ENCODE assay signal across 14 cellular contexts in genomic region chr11:60594998-60595637, GRCh38.
"Had no signal": no experiment of that assay in that cellular context is flagged by ENCODE, and none has a peak within 500 bp of the region (broad histone marks: within the 10 kb centered on the region; RNA-seq: fewer than 3 reads in every experiment).

No MANE protein-coding gene starts in this region.

- ATAC-seq: activated CD4-positive, alpha-beta T cell treated with anti-CD3 and anti-CD28 coated beads for 36 hours; activated T-cell treated with anti-CD3 and anti-CD28 coated beads, Interleukin-2, amount 50 U/mL, for 72 hours; upper lobe of right lung had no signal

- H3K27ac ChIP-seq: coronary artery, upper lobe of right lung had no signal

- H3K4me3 ChIP-seq: coronary artery, upper lobe of right lung had no signal

- H3K27me3 ChIP-seq: upper lobe of right lung had no signal

- DNase-seq: activated CD4-positive, alpha-beta memory T cell treated with anti-CD3 and anti-CD28 coated beads, Interleukin-2, amount 10 ng/mL, durations not matched to agents 7 days and 5 days; activated CD4-positive, alpha-beta T cell treated with anti-CD3 and anti-CD28 coated beads for 36 hours; activated naive CD4-positive, alpha-beta T cell; activated T-cell treated with anti-CD3 and anti-CD28 coated beads, Interleukin-2, amount 50 U/mL, for 72 hours; caudate nucleus; effector CD4-positive, alpha-beta T cell; kidney; naive B cell; nucleus accumbens; stimulated activated CD4-positive, alpha-beta T cell treated with anti-CD3 and anti-CD28 coated beads, Interleukin-4, amount 100 ng/mL, for 1 hour; stimulated activated CD8-positive, alpha-beta memory T cell treated with anti-CD3 and anti-CD28 coated beads, Interleukin-4, amount 100 ng/mL, for 48 hours; T-helper 9 cell; upper lobe of right lung had no signal

- H3K4me1 ChIP-seq: upper lobe of right lung had no signal

- H3K9me3 ChIP-seq: upper lobe of right lung had no signal

- H3K36me3 ChIP-seq: upper lobe of right lung had no signal
